9 cellular contexts compared by ENCODE assay signal in the genomic region with DNA sequence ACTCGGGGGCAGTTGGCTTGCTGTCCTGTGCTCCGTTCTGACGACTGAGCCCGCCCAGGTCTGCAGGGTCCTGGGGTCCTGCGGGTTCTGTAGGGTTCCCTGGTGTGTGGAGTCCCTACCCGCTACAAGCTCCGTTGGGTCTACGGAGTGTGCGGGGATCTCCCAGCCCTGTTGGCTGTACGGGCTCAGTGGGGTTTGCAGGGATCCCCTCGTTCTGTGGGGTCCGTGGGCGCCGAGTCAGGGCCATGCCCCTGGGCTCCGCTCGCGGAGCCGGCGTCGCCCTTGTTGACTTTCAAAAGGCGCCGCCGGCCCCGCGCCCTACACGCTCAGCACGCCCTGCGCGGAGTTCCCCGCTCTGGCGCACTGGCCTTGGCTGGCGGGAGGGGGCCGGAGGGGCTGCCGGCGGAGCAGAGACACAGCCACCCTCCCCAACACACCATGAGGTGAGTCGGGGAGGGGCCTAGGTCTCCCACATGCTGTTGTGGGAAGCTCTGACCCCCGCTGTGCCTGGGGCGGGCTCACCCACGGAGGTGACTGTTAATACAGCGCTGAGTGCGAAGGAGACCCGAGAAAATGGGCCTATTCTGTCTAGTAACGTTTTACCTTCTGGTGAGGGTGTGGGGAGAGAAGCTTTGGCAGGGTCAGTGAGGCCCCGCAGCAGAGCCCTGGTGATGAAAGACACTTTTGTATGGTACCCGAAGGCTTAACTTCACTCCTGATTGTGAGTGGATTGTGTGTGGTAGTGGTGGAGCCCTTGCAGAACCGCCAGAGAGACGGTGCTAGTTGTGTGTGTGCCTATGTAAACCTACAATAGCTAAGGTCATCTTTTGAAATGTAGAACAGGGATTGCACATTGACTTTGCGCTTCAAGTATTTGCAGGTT. TPM values are rescaled to one million over a fixed set of nuclear protein-coding genes. Genes with fewer than 3 reads are reported as not detected.
A peak's percentile ranks its signal among the peaks of the same experiment; 100 is the strongest.
DNase-seq lines count a peak whose midpoint lies in the region; ATAC-seq, FAIRE-seq and TF ChIP-seq lines count a peak whose summit lies in the region.
"Had no signal": no experiment of that assay in that cellular context is flagged by ENCODE, and none has a peak within 500 bp of the region (broad histone marks: within the 10 kb centered on the region; RNA-seq: fewer than 3 reads in every experiment).

No MANE protein-coding gene starts in this region.

- intact Hi-C loops in aorta (cut with DNase I): no loop called here

- H3K4me2 ChIP-seq in MM.1S (ENCODE audit: low read depth, low read length): no peak overlapping the region

- H3K27me3 ChIP-seq in RWPE2 (ENCODE audit: insufficient read depth, poor library complexity, severe bottlenecking) (no peaks in the 10 kb centered on the region), right atrium auricular region (no peaks in the 10 kb centered on the region), aorta (ENCODE audit: control insufficient read depth in 1 of 2, insufficient read depth in 2 of 2, low read length in 1 of 2) (no peaks in the 10 kb centered on the region), MM.1S (replicated peaks; ENCODE audit: insufficient read depth, low read length) (no peaks in the 10 kb centered on the region)

- H3K4me1 ChIP-seq in RWPE2 (ENCODE audit: insufficient read depth, poor library complexity, severe bottlenecking) (peaks cover 16% of the 10 kb centered on the region), right atrium auricular region (peaks cover 0 to 31% of the 10 kb centered on the region in 2 donors), aorta (ENCODE audit: control insufficient read depth in 1 of 2, insufficient read depth in 2 of 2, low read length in 2 of 2) (peaks cover 0 to 6% of the 10 kb centered on the region in 2 donors), MM.1S (ENCODE audit: low read length) (no peaks in the 10 kb centered on the region)

- peaks cover 100% of the 10 kb centered on the region for H3K79me2 ChIP-seq in MM.1S (ENCODE audit: low read length)

- DNase-seq in GM12892 (ENCODE audit: insufficient read length) (peak; percentile 46), RWPE2 (ENCODE audit: low spot score) (peak; percentile 52), right atrium auricular region (ENCODE audit: low spot score) (no peak), renal cortical epithelial cell (ENCODE audit: low read depth) (peak; percentile 22), aorta (peak; percentile 66 to 83), MM.1S (no peak)
- peak; percentile 14 for DNase-seq in activated naive CD8-positive, alpha-beta T cell treated with anti-CD3 and anti-CD28 coated beads, Interleukin-2, amount 50 U/mL, for 16 hours (ENCODE audit: low read depth, low spot score)

- no peak for TF ChIP-seq CTCF in RWPE2 (IDR thresholded peaks at IDR 0.05; ENCODE audit: poor library complexity, severe bottlenecking)
- no peak for TF ChIP-seq CTCF in right atrium auricular region (IDR thresholded peaks at IDR 0.05)
- no peak for TF ChIP-seq CTCF in MM.1S (IDR thresholded peaks at IDR 0.05; ENCODE audit: low read length)

- peaks cover 43% of the 10 kb centered on the region for H4K20me1 ChIP-seq in MM.1S (ENCODE audit: insufficient read depth, low read length)

- H3K9me3 ChIP-seq in RWPE2 (ENCODE audit: severe bottlenecking) (no peaks in the 10 kb centered on the region), right atrium auricular region (no peaks in the 10 kb centered on the region), aorta (ENCODE audit: control insufficient read depth, low read length) (no peaks in the 10 kb centered on the region), MM.1S (replicated peaks; ENCODE audit: insufficient read depth, low read length) (no peaks in the 10 kb centered on the region)

- H3F3A ChIP-seq in MM.1S (ENCODE audit: insufficient read depth, low read length): no peaks in the 10 kb centered on the region

- H3K27ac ChIP-seq in RWPE2 (ENCODE audit: poor library complexity, severe bottlenecking) (peak overlapping the region; percentile 30), right atrium auricular region (peak overlapping the region in 1 of 2 donors; percentile 50), aorta (ENCODE audit: low read depth in 1 of 2, low read length in 2 of 2) (no peak overlapping the region), MM.1S (ENCODE audit: low read length) (no peak overlapping the region)
- H3K27ac ChIP-seq: VCaP had no signal

- H3K4me3 ChIP-seq in RWPE2 (ENCODE audit: severe bottlenecking) (peak overlapping the region; percentile 35), right atrium auricular region (peak overlapping the region; percentile 32 to 56), aorta (ENCODE audit: low read length in 2 of 2) (peak overlapping the region; percentile 15 to 59), MM.1S (ENCODE audit: low read length) (no peak overlapping the region)

- ATAC-seq in HG02623 (IDR thresholded peaks at IDR 0.05; ENCODE audit: unreplicated experiment) (peak; percentile 79), RWPE2 (ENCODE audit: low read depth) (peak; percentile 75), aorta (ENCODE audit: low FRiP score) (peak; percentile 89)

- FAIRE-seq in GM12892 (lab: Jason Lieb, UNC): peak; percentile 97

- H3K36me3 ChIP-seq in RWPE2 (ENCODE audit: low read depth) (peaks cover 3% of the 10 kb centered on the region; the same call in 1 of the 2 replicates), right atrium auricular region (no peaks in the 10 kb centered on the region), aorta (ENCODE audit: control insufficient read depth in 1 of 2, insufficient read depth in 2 of 2, low read length in 1 of 2) (no peaks in the 10 kb centered on the region), MM.1S (replicated peaks; ENCODE audit: insufficient read depth, low read length) (no peaks in the 10 kb centered on the region)

- no peak overlapping the region for H3K9ac ChIP-seq in MM.1S (ENCODE audit: low read length)

- TF ChIP-seq POLR2A in GM12892 (IDR thresholded peaks at IDR 0.05; ENCODE audit: low read depth, low read length): peak; percentile 37; the same call in 1 of the 2 replicates

- WGBS in aorta, 2 donors: 7 to 8% methylated on average over 48 of the region's 48 CpGs

- H2AFZ ChIP-seq in MM.1S (ENCODE audit: low read length): no peak overlapping the region

- H3K9me2 ChIP-seq in MM.1S (replicated peaks; ENCODE audit: insufficient read depth, low read length): no peaks in the 10 kb centered on the region

RNA-seq across cellular contexts. Expression of a gene that starts 8.1 kb away (rescaled TPM):
- 23.2 TPM for polyA plus RNA-seq in GM12892 (2012; ENCODE audit: missing spikeins)
- 10 to 100 TPM; 41.7 to 47.3 TPM for total RNA-seq in right atrium auricular region
- total RNA-seq in renal cortical epithelial cell: 68.4 and 110 TPM in 2 replicates
- 10 to 100 TPM; 68.2 to 72.6 TPM for total RNA-seq in aorta
- 10 to 100 TPM in 1 of 2 donors, 1 to 10 TPM in 1; 2.3 to 11.0 TPM for polyA plus RNA-seq in aorta

RNA-seq across cellular contexts. Expression of a gene that starts 26.3 kb away (rescaled TPM):
- polyA plus RNA-seq in GM12892 (2012; ENCODE audit: missing spikeins): 0.53 TPM
- 10 to 100 TPM; 10.5 to 14.3 TPM for total RNA-seq in right atrium auricular region
- total RNA-seq in renal cortical epithelial cell: 12.7 and 16.6 TPM in 2 replicates
- total RNA-seq in aorta: 10 to 100 TPM; 23.2 to 25.0 TPM
- polyA plus RNA-seq in aorta: 10 to 100 TPM; 19.2 to 35.1 TPM

Comparison
In these comparisons a context has a peak if more than half of its experiments do, and no peak if none do; other contexts are left out.
1. DNase-seq: peak in GM12892 (single experiment), RWPE2 (single experiment), activated naive CD8-positive, alpha-beta T cell treated with anti-CD3 and anti-CD28 coated beads, Interleukin-2, amount 50 U/mL, for 16 hours (single experiment), renal cortical epithelial cell (single experiment) and aorta (2 of 2); none in right atrium auricular region (single experiment) and MM.1S (single experiment).
2. Peak in every context shown above with its lines, with median percentiles within 50 percentile points of each other: ATAC-seq.